ENCODE assay signal across 25 cellular contexts in the genomic region with DNA sequence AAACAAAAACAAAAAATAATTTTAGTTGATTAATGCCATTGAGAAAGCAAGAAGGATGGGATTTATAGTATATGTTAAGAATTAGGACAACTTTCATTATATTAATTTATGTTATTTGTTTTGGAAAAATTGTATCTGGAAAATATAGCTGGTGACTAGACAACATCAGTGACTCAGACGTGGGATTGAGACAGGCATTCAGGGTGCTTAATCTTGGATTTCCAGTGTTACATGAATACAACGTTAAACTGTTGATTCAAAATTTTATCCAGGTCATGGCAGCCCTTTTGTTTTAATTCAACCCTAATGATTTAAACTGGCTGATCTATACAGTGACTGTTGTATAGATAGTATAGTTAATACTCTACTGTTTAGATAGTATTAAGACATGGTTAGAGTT.
DNase-seq lines count a peak whose midpoint lies in the region; ATAC-seq and TF ChIP-seq lines count a peak whose summit lies in the region.
"Had no signal": no experiment of that assay in that cellular context is flagged by ENCODE, and none has a peak within 500 bp of the region (broad histone marks: within the 10 kb centered on the region; RNA-seq: fewer than 3 reads in every experiment).

No MANE protein-coding gene starts in this region.

- no peaks in the 10 kb centered on the region for H3K9me3 ChIP-seq in SK-N-SH
- H3K9me3 ChIP-seq: BLaER1, Caco-2, Peyer's patch, SJSA1 had no signal

- TF ChIP-seq RAD21 in SK-N-SH (IDR thresholded peaks at IDR 0.05; ENCODE audit: low read length), result no peak

- 6% methylated on average over 2 of the region's 2 CpGs for WGBS in SK-N-SH (ENCODE audit: low lambda C conversion rate)

- no peaks in the 10 kb centered on the region for H4K20me1 ChIP-seq in SK-N-SH (ENCODE audit: insufficient read depth)
- H4K20me1 ChIP-seq: BLaER1 had no signal

- no peak overlapping the region for H3K9ac ChIP-seq in SK-N-SH
- H3K9ac ChIP-seq: BLaER1 had no signal

- no peaks in the 10 kb centered on the region for H3K4me1 ChIP-seq in SK-N-SH (ENCODE audit: control insufficient read depth in 1 of 2, insufficient read depth in 2 of 2, low read depth in 1 of 2, low read length in 1 of 2)
- H3K4me1 ChIP-seq: BLaER1, Caco-2, Peyer's patch, SJSA1 had no signal

- POLR2A ChIA-PET in SK-N-SH (lab: Yijun Ruan, JAX) (no interaction called here), GM10248 (lab: Yijun Ruan, JAX) (no interaction called here)

- no peaks in the 10 kb centered on the region for H3F3A ChIP-seq in SK-N-SH (replicated peaks; ENCODE audit: insufficient read depth)

- no peak for TF ChIP-seq EP300 in SK-N-SH (IDR thresholded peaks at IDR 0.05; ENCODE audit: borderline replicate concordance in 1 of 2, low read depth in 1 of 2, low read length in 1 of 2)

- no peaks in the 10 kb centered on the region for H3K9me2 ChIP-seq in SK-N-SH

- no peaks in the 10 kb centered on the region for H3K27me3 ChIP-seq in SK-N-SH (ENCODE audit: insufficient read depth)
- H3K27me3 ChIP-seq: BLaER1, Peyer's patch, SJSA1 had no signal

- H2AFZ ChIP-seq in SK-N-SH (ENCODE audit: low read depth), result peak overlapping the region; percentile 50; the same call in 1 of the 2 replicates

- no peak overlapping the region for H3K27ac ChIP-seq in SK-N-SH (ENCODE audit: low read depth in 2 of 2, low read length in 1 of 2)
- H3K27ac ChIP-seq: BLaER1, Peyer's patch, SJSA1 had no signal

- no peaks in the 10 kb centered on the region for H3K79me2 ChIP-seq in SK-N-SH (ENCODE audit: insufficient read depth)

- peak; percentile 55 for DNase-seq in LHCN-M2 (ENCODE audit: low read depth)
- no peak for DNase-seq in SK-N-SH
- DNase-seq in choroid plexus epithelial cell (ENCODE audit: low read depth), result peak; percentile 13
- no peak for DNase-seq in omental fat pad (ENCODE audit: low spot score)
- no peak for DNase-seq in GM10248 (ENCODE audit: extremely low spot score)
- no peak for DNase-seq in activated CD4-positive, CD25-positive, alpha-beta regulatory T cell (lab: John Stamatoyannopoulos, UW)
- no peak for DNase-seq in NOMO-1 (lab: John Stamatoyannopoulos, UW; ENCODE audit: unreplicated experiment in 2 of 2)
- DNase-seq: ACHN; Caco-2; CD4-positive, alpha-beta T cell; DMS 273 treated with DMSO at 0.1 percent for 48 hours; DMS79 treated with DMSO at 0.1 percent for 48 hours; Kasumi-1; NCI-H1092; NCI-H1436; NCI-H187 treated with DMSO at 0.1 percent for 48 hours; NCI-H2107; NCI-H524; NCI-H774; NK-92 treated with Interleukin-12 subunit alpha and Interleukin-12 subunit beta, amount 100 ng/mL, for 24 hours; Peyer's patch; SW 1271 had no signal

- CTCF ChIA-PET in SK-N-SH (lab: Yijun Ruan, JAX), result interaction anchor here (1.0 kb wide), 1 partner anchor 58 kb away, joined by 3 read pairs; no protein-coding TSS in a partner anchor
- CTCF ChIA-PET in GM10248 (lab: Yijun Ruan, JAX), result interaction anchor here (3.4 kb wide), 1 partner anchor 10 kb away, joined by 9 read pairs; no protein-coding TSS in a partner anchor

- no peaks in the 10 kb centered on the region for H3K36me3 ChIP-seq in SK-N-SH (replicated peaks in 1 of 2; ENCODE audit: control insufficient read depth in 1 of 2, insufficient read depth in 2 of 2, low read length in 1 of 2)
- H3K36me3 ChIP-seq: BLaER1, Peyer's patch, SJSA1 had no signal

- ATAC-seq in omental fat pad (ENCODE audit: low FRiP score), result peak; percentile 68
- ATAC-seq: Right ventricle myocardium inferior had no signal

- H3K4me2 ChIP-seq in SK-N-SH, result no peak overlapping the region
- H3K4me2 ChIP-seq: BLaER1 had no signal

- TF ChIP-seq CTCF in SK-N-SH (IDR thresholded peaks at IDR 0.05), result no peak
- no peak for TF ChIP-seq CTCF in choroid plexus epithelial cell (conservative IDR thresholded peaks at IDR 0.05; ENCODE audit: low read depth, low read length)
- TF ChIP-seq CTCF in omental fat pad (IDR thresholded peaks at IDR 0.05), result no peak
- TF ChIP-seq CTCF in GM10248 (IDR thresholded peaks at IDR 0.05; ENCODE audit: control extremely low read depth, extremely low read depth, low read depth, missing control alignments), result no peak

- no peak overlapping the region for H3K4me3 ChIP-seq in SK-N-SH (ENCODE audit: low read depth in 2 of 2, low read length in 1 of 2)
- no peak overlapping the region for H3K4me3 ChIP-seq in choroid plexus epithelial cell (ENCODE audit: low read depth, low read length)
- H3K4me3 ChIP-seq: BLaER1, Peyer's patch, SJSA1 had no signal

TF ChIP-seq in SK-N-SH, 30 proteins besides CTCF, POLR2A, EP300 and RAD21:
- no peak for TF ChIP-seq TCF12 (IDR thresholded peaks at IDR 0.05)

Comparison
In these comparisons a context has a peak if more than half of its experiments do, and no peak if none do; other contexts are left out.
1. DNase-seq: peak in LHCN-M2 (single experiment) and choroid plexus epithelial cell (single experiment); none in SK-N-SH (single experiment), omental fat pad (single experiment), GM10248 (single experiment), activated CD4-positive, CD25-positive, alpha-beta regulatory T cell (0 of 4) and NOMO-1 (0 of 2).